ENCODE assay signal across 8 cellular contexts in genomic region chr3:127822836-127823589, GRCh38. TPM values are rescaled to one million over a fixed set of nuclear protein-coding genes. Genes with fewer than 3 reads are reported as not detected.
DNase-seq lines count a peak whose midpoint lies in the region; ATAC-seq and TF ChIP-seq lines count a peak whose summit lies in the region.

No MANE protein-coding gene starts in this region.

- peak; percentile 89 for ATAC-seq in aorta (ENCODE audit: low FRiP score)

- H3K27ac ChIP-seq in SK-N-MC = no peak overlapping the region
- H3K27ac ChIP-seq in aorta (ENCODE audit: low read depth in 1 of 2, low read length in 2 of 2) = peak overlapping the region; percentile 48 to 62

- H3K4me1 ChIP-seq in HAP-1 (no peaks in the 10 kb centered on the region), mucosa of stomach (ENCODE audit: control insufficient read depth, insufficient read depth, low read length) (peaks cover 33% of the 10 kb centered on the region), aorta (ENCODE audit: control insufficient read depth in 1 of 2, insufficient read depth in 2 of 2, low read length in 2 of 2) (peaks cover 0 to 3% of the 10 kb centered on the region in 2 donors)

- peak overlapping the region; percentile 31 for H3K4me3 ChIP-seq in HAP-1
- peak overlapping the region; percentile 66 for H3K4me3 ChIP-seq in SK-N-MC
- H3K4me3 ChIP-seq in epithelial cell of proximal tubule (ENCODE audit: low read depth, low read length) = peak overlapping the region; percentile 86
- peak overlapping the region; percentile 83 for H3K4me3 ChIP-seq in mucosa of stomach (ENCODE audit: low read length)
- H3K4me3 ChIP-seq in aorta (ENCODE audit: low read length in 2 of 2) = peak overlapping the region; percentile 74 to 89

- WGBS in aorta, 2 donors = 1% methylated on average over 50 to 98 of the region's 98 CpGs

- H3K27me3 ChIP-seq in HAP-1 (ENCODE audit: low read depth) (peaks cover 19% of the 10 kb centered on the region), mucosa of stomach (ENCODE audit: control insufficient read depth, insufficient read depth, low read length) (no peaks in the 10 kb centered on the region), aorta (ENCODE audit: control insufficient read depth in 1 of 2, insufficient read depth in 2 of 2, low read length in 1 of 2) (no peaks in the 10 kb centered on the region)

- H3K9ac ChIP-seq in SK-N-MC (ENCODE audit: insufficient read length) (no peak overlapping the region), mucosa of stomach (ENCODE audit: low read length) (peak overlapping the region; percentile 93)

- H3K36me3 ChIP-seq in HAP-1 (replicated peaks) (no peaks in the 10 kb centered on the region), SK-N-MC (ENCODE audit: insufficient read depth, low read length) (no peaks in the 10 kb centered on the region), mucosa of stomach (ENCODE audit: control insufficient read depth, insufficient read depth, low read length) (no peaks in the 10 kb centered on the region), aorta (ENCODE audit: control insufficient read depth in 1 of 2, insufficient read depth in 2 of 2, low read length in 1 of 2) (no peaks in the 10 kb centered on the region)

- no peak for TF ChIP-seq CTCF in epithelial cell of proximal tubule (conservative IDR thresholded peaks at IDR 0.05; ENCODE audit: low read depth, low read length)

- in situ Hi-C loops in HAP-1 (cut with MboI; ENCODE audit: low sequenced_read_pairs) = no loop called here

- intact Hi-C loops in aorta (cut with DNase I) = loop anchor here (2.0 to 10.0 kb wide), 6 partner anchors 56 to 168 kb away; no protein-coding TSS in a partner anchor

- H3K9me3 ChIP-seq in HAP-1 (no peaks in the 10 kb centered on the region), SK-N-MC (ENCODE audit: low read depth, low read length) (peaks cover 3% of the 10 kb centered on the region; the same call in 1 of the 2 replicates), mucosa of stomach (ENCODE audit: control insufficient read depth, low read length) (no peaks in the 10 kb centered on the region), aorta (ENCODE audit: control insufficient read depth, low read length) (no peaks in the 10 kb centered on the region)

- DNase-seq in NCI-H82 (lab: John Stamatoyannopoulos, UW) (peak; percentile 70), NCI-H82 treated with DMSO at 0.1 percent for 48 hours (lab: John Stamatoyannopoulos, UW; ENCODE audit: unreplicated experiment) (no peak), HAP-1 (ENCODE audit: low spot score in 2 of 2) (peak in 1 of 2 experiments; percentile 24), SK-N-MC (ENCODE audit: low read depth, low spot score) (no peak), epithelial cell of proximal tubule (ENCODE audit: low read depth) (no peak), aorta (peak; percentile 79 to 88), HPDE6-E6E7 (ENCODE audit: extremely low spot score) (no peak)

RNA-seq across cellular contexts. Expression of gene MGLL, which starts 0.7 kb away (rescaled TPM):
- total RNA-seq in epithelial cell of proximal tubule (82.2 and 85.1 TPM in 2 replicates), aorta (10 to 100 TPM; 72.6 to 85.3 TPM)
- polyA plus RNA-seq in aorta = 10 to 100 TPM; 18.3 to 28.7 TPM

Comparison
In these comparisons a context has a peak if more than half of its experiments do, and no peak if none do; other contexts are left out.
1. DNase-seq: peak in NCI-H82 (single experiment) and aorta (2 of 2); none in NCI-H82 treated with DMSO at 0.1 percent for 48 hours (single experiment), SK-N-MC (single experiment), epithelial cell of proximal tubule (single experiment) and HPDE6-E6E7 (single experiment).
2. H3K4me3 ChIP-seq: peak in every context shown above with its lines; median percentile 86 in epithelial cell of proximal tubule; 83 in mucosa of stomach; 82 in aorta; 66 in SK-N-MC; 31 in HAP-1.